8 cellular contexts compared by ENCODE assay signal in genomic region chr2:210169871-210170441, GRCh38. TPM values are rescaled to one million over a fixed set of nuclear protein-coding genes. Genes with fewer than 3 reads are reported as not detected.
DNase-seq lines count a peak whose midpoint lies in the region; ATAC-seq and TF ChIP-seq lines count a peak whose summit lies in the region.

No MANE protein-coding gene starts in this region.

- no peaks in the 10 kb centered on the region for H3K27me3 Mint-ChIP-seq in endodermal cell (ENCODE audit: insufficient read depth)
- H3K27me3 Mint-ChIP-seq in natural killer cell treated with Interleukin-12 subunit alpha and Interleukin-12 subunit beta and Interleukin-15 and Interleukin-18, amount 100 ng/mL, for 72 hours = peaks cover 6 to 13% of the 10 kb centered on the region in 2 donors

- peak overlapping the region; percentile 55 for H3K4me3 ChIP-seq in AG04449 (ENCODE audit: low read depth, low read length)
- peak overlapping the region; percentile 96 for H3K4me3 ChIP-seq in endodermal cell (ENCODE audit: low read length)

- CTCF ChIA-PET in AG04449 (lab: Yijun Ruan, JAX) = interaction anchor here (1.1 kb wide), 1 partner anchor 29 kb away, joined by 4 read pairs; no protein-coding TSS in a partner anchor

- H3K27me3 ChIP-seq in endodermal cell (ENCODE audit: control insufficient read depth, insufficient read depth, low read length, poor library complexity, severe bottlenecking) = no peaks in the 10 kb centered on the region

- H3K9me3 ChIP-seq in endodermal cell (ENCODE audit: control insufficient read depth, low read length) = no peaks in the 10 kb centered on the region

- POLR2A ChIA-PET in AG04449 (lab: Yijun Ruan, JAX) = no interaction called here

- H3K4me3 Mint-ChIP-seq in endodermal cell = peak overlapping the region; percentile 93
- H3K4me3 Mint-ChIP-seq in natural killer cell treated with Interleukin-12 subunit alpha and Interleukin-12 subunit beta and Interleukin-15 and Interleukin-18, amount 100 ng/mL, for 72 hours = peak overlapping the region; percentile 100

- H3K27ac Mint-ChIP-seq in endodermal cell = peak overlapping the region; percentile 99
- H3K27ac Mint-ChIP-seq in natural killer cell treated with Interleukin-12 subunit alpha and Interleukin-12 subunit beta and Interleukin-15 and Interleukin-18, amount 100 ng/mL, for 72 hours = peak overlapping the region; percentile 99 to 100

- peak overlapping the region; percentile 98 for H3K27ac ChIP-seq in endodermal cell (ENCODE audit: low read depth, low read length)

- H3K4me1 Mint-ChIP-seq in endodermal cell = peaks cover 19% of the 10 kb centered on the region
- H3K4me1 Mint-ChIP-seq in natural killer cell treated with Interleukin-12 subunit alpha and Interleukin-12 subunit beta and Interleukin-15 and Interleukin-18, amount 100 ng/mL, for 72 hours (ENCODE audit: low read depth in 2 of 2) = peaks cover 16 to 34% of the 10 kb centered on the region in 2 donors

- no peaks in the 10 kb centered on the region for H3K36me3 ChIP-seq in endodermal cell (ENCODE audit: control insufficient read depth, insufficient read depth, low read length)

- WGBS in endodermal cell (ENCODE audit: insufficient coverage in 1 of 2, insufficient read length in 1 of 2), 2 experiments = 3 to 7% methylated on average over 4 to 8 of the region's 8 CpGs

- H3K4me1 ChIP-seq in endodermal cell (ENCODE audit: control insufficient read depth, insufficient read depth, low read length) = peaks cover 2% of the 10 kb centered on the region

- DNase-seq in AG04449 (ENCODE audit: low read depth, low spot score) (peak; percentile 36), SIG-M5 treated with dmso at 0.1 percent for 504 hours (lab: John Stamatoyannopoulos, UW; ENCODE audit: unreplicated experiment) (peak; percentile 96), endodermal cell (no peak), SHP77 treated with DMSO at 0.1 percent for 48 hours (lab: John Stamatoyannopoulos, UW) (no peak)
- no peak for DNase-seq in natural killer cell treated with Interleukin-12 subunit alpha and Interleukin-12 subunit beta and Interleukin-15 and Interleukin-18, amount 100 ng/mL, for 72 hours (ENCODE audit: low spot score)
- no peak for DNase-seq in stimulated activated CD4-positive, alpha-beta T cell treated with anti-CD3 and anti-CD28 coated beads, Interleukin-4, amount 100 ng/mL, for 4 hours

- H3K36me3 Mint-ChIP-seq in endodermal cell (ENCODE audit: low read depth) = no peaks in the 10 kb centered on the region
- H3K36me3 Mint-ChIP-seq in natural killer cell treated with Interleukin-12 subunit alpha and Interleukin-12 subunit beta and Interleukin-15 and Interleukin-18, amount 100 ng/mL, for 72 hours = no peaks in the 10 kb centered on the region

- H3K9ac ChIP-seq in endodermal cell (ENCODE audit: extremely low read depth, low read length, poor library complexity, severe bottlenecking) = peak overlapping the region; percentile 93

- ATAC-seq in GM18519 (IDR thresholded peaks at IDR 0.05; ENCODE audit: low FRiP score, unreplicated experiment) = peak; percentile 39
- peak; percentile 36 for ATAC-seq in HG03196 (IDR thresholded peaks at IDR 0.05; ENCODE audit: unreplicated experiment)
- ATAC-seq in natural killer cell treated with Interleukin-12 subunit alpha and Interleukin-12 subunit beta and Interleukin-15 and Interleukin-18, amount 100 ng/mL, for 72 hours = peak; percentile 22 to 32

- no peaks in the 10 kb centered on the region for H3K9me3 Mint-ChIP-seq in endodermal cell
- H3K9me3 Mint-ChIP-seq in natural killer cell treated with Interleukin-12 subunit alpha and Interleukin-12 subunit beta and Interleukin-15 and Interleukin-18, amount 100 ng/mL, for 72 hours = no peaks in the 10 kb centered on the region

- TF ChIP-seq CTCF in AG04449 (IDR thresholded peaks at IDR 0.05; ENCODE audit: insufficient read depth, low read length, missing control alignments) (no peak), endodermal cell (conservative IDR thresholded peaks at IDR 0.05) (no peak)

RNA-seq across cellular contexts. Expression of gene KANSL1L, which starts 1.3 kb away (rescaled TPM):
- total RNA-seq in endodermal cell = 10 to 100 TPM; 26.6 to 31.3 TPM
- polyA plus RNA-seq in endodermal cell (2013, experiment 1 of 2) = 17.1 TPM
- 19.7 TPM for polyA plus RNA-seq in endodermal cell (2013, experiment 2 of 2)
- 1 to 10 TPM; 7.5 to 9.2 TPM for total RNA-seq in natural killer cell treated with Interleukin-12 subunit alpha and Interleukin-12 subunit beta and Interleukin-15 and Interleukin-18, amount 100 ng/mL, for 72 hours

RNA-seq across cellular contexts. Expression of gene ACADL, which starts 55.3 kb away (rescaled TPM):
- total RNA-seq in endodermal cell = 1 to 10 TPM in 1 of 2 donors, under 1 TPM in 1; 0.66 to 1.1 TPM
- 0.18 TPM for polyA plus RNA-seq in endodermal cell (2013, experiment 1 of 2)
- polyA plus RNA-seq in endodermal cell (2013, experiment 2 of 2) = 0.33 TPM
- not detected for total RNA-seq in natural killer cell treated with Interleukin-12 subunit alpha and Interleukin-12 subunit beta and Interleukin-15 and Interleukin-18, amount 100 ng/mL, for 72 hours

Comparison
In these comparisons a context has a peak if more than half of its experiments do, and no peak if none do; other contexts are left out.
1. DNase-seq: peak in AG04449 (single experiment) and SIG-M5 treated with dmso at 0.1 percent for 504 hours (single experiment); none in endodermal cell (single experiment), natural killer cell treated with Interleukin-12 subunit alpha and Interleukin-12 subunit beta and Interleukin-15 and Interleukin-18, amount 100 ng/mL, for 72 hours (single experiment), SHP77 treated with DMSO at 0.1 percent for 48 hours (single experiment) and stimulated activated CD4-positive, alpha-beta T cell treated with anti-CD3 and anti-CD28 coated beads, Interleukin-4, amount 100 ng/mL, for 4 hours (0 of 2).
2. Peak in every context shown above with its lines, with median percentiles within 50 percentile points of each other: ATAC-seq.